ENCODE assay signal across 10 cellular contexts in genomic region chr5:68265822-68266395, GRCh38. TPM values are rescaled to one million over a fixed set of nuclear protein-coding genes. Genes with fewer than 3 reads are reported as not detected.
A peak's percentile ranks its signal among the peaks of the same experiment; 100 is the strongest.
DNase-seq lines count a peak whose midpoint lies in the region; ATAC-seq and TF ChIP-seq lines count a peak whose summit lies in the region.
"Had no signal": no experiment of that assay in that cellular context is flagged by ENCODE, and none has a peak within 500 bp of the region (broad histone marks: within the 10 kb centered on the region; RNA-seq: fewer than 3 reads in every experiment).

No MANE protein-coding gene starts in this region.

- H3K36me3 Mint-ChIP-seq in activated CD4-positive, alpha-beta memory T cell treated with anti-CD3 and anti-CD28 coated beads for 36 hours, result no peaks in the 10 kb centered on the region
- H3K36me3 Mint-ChIP-seq in activated CD4-positive, alpha-beta memory T cell treated with anti-CD3 and anti-CD28 coated beads, Interleukin-2, amount 10 ng/mL, durations not matched to agents 7 days and 5 days (ENCODE audit: low read depth), result peaks cover 2% of the 10 kb centered on the region

- H3K27me3 ChIP-seq in lower lobe of right lung (ENCODE audit: low read depth) (no peaks in the 10 kb centered on the region), thoracic aorta (replicated peaks; ENCODE audit: insufficient read depth) (no peaks in the 10 kb centered on the region)
- H3K27me3 ChIP-seq: neural progenitor cell had no signal

- H3K4me3 ChIP-seq in cardiac fibroblast (replicated peaks in 1 of 2; ENCODE audit: low read depth in 2 of 2, low read length in 2 of 2) (no peak overlapping the region), lower lobe of right lung (no peak overlapping the region), thoracic aorta (peak overlapping the region; percentile 21)
- H3K4me3 ChIP-seq: neural progenitor cell had no signal

- no peaks in the 10 kb centered on the region for H3K9me3 Mint-ChIP-seq in activated CD4-positive, alpha-beta memory T cell treated with anti-CD3 and anti-CD28 coated beads for 36 hours
- H3K9me3 Mint-ChIP-seq in activated CD4-positive, alpha-beta memory T cell treated with anti-CD3 and anti-CD28 coated beads, Interleukin-2, amount 10 ng/mL, durations not matched to agents 7 days and 5 days, result no peaks in the 10 kb centered on the region

- TF ChIP-seq CTCF in cardiac fibroblast (IDR thresholded peaks at IDR 0.05; ENCODE audit: low read depth, low read length) (no peak), lower lobe of right lung (IDR thresholded peaks at IDR 0.05) (no peak), thoracic aorta (IDR thresholded peaks at IDR 0.05) (no peak)

- H3K4me1 ChIP-seq in lower lobe of right lung (peaks cover 96% of the 10 kb centered on the region), thoracic aorta (ENCODE audit: control insufficient read depth in 1 of 2, low read depth in 2 of 2) (peaks cover 80 to 90% of the 10 kb centered on the region in 2 donors)

- intact Hi-C loops in activated CD4-positive, alpha-beta memory T cell treated with anti-CD3 and anti-CD28 coated beads for 36 hours (cut with micrococcal nuclease), result no loop called here
- intact Hi-C loops in lower lobe of right lung (cut with DNase I), result no loop called here

- H3K4me1 Mint-ChIP-seq in activated CD4-positive, alpha-beta memory T cell treated with anti-CD3 and anti-CD28 coated beads for 36 hours (ENCODE audit: low read depth), result peaks cover 78% of the 10 kb centered on the region
- peaks cover 66% of the 10 kb centered on the region for H3K4me1 Mint-ChIP-seq in activated CD4-positive, alpha-beta memory T cell treated with anti-CD3 and anti-CD28 coated beads, Interleukin-2, amount 10 ng/mL, durations not matched to agents 7 days and 5 days

- CTCF ChIA-PET in activated CD4-positive, alpha-beta memory T cell treated with anti-CD3 and anti-CD28 coated beads for 36 hours (lab: Charles Lee), result no interaction called here
- CTCF ChIA-PET in activated CD4-positive, alpha-beta memory T cell treated with anti-CD3 and anti-CD28 coated beads, Interleukin-2, amount 10 ng/mL, durations not matched to agents 7 days and 5 days (lab: Charles Lee), result no interaction called here

- no peak overlapping the region for H3K4me3 Mint-ChIP-seq in activated CD4-positive, alpha-beta memory T cell treated with anti-CD3 and anti-CD28 coated beads for 36 hours
- H3K4me3 Mint-ChIP-seq in activated CD4-positive, alpha-beta memory T cell treated with anti-CD3 and anti-CD28 coated beads, Interleukin-2, amount 10 ng/mL, durations not matched to agents 7 days and 5 days, result no peak overlapping the region
- H3K4me3 Mint-ChIP-seq: neural progenitor cell had no signal

- POLR2A ChIA-PET in activated CD4-positive, alpha-beta memory T cell treated with anti-CD3 and anti-CD28 coated beads for 36 hours (lab: Charles Lee), result no interaction called here
- POLR2A ChIA-PET in activated CD4-positive, alpha-beta memory T cell treated with anti-CD3 and anti-CD28 coated beads, Interleukin-2, amount 10 ng/mL, durations not matched to agents 7 days and 5 days (lab: Charles Lee), result interaction anchor here (1.4 to 8.4 kb wide), 2 partner anchors 10 to 50 kb away, joined by 5 to 50 read pairs; partner anchors contain the start of gene PIK3R1

- peak overlapping the region; percentile 1 for H3K27ac Mint-ChIP-seq in activated CD4-positive, alpha-beta memory T cell treated with anti-CD3 and anti-CD28 coated beads for 36 hours
- H3K27ac Mint-ChIP-seq in activated CD4-positive, alpha-beta memory T cell treated with anti-CD3 and anti-CD28 coated beads, Interleukin-2, amount 10 ng/mL, durations not matched to agents 7 days and 5 days, result no peak overlapping the region
- H3K27ac Mint-ChIP-seq: neural progenitor cell had no signal

- no peak for DNase-seq in activated CD4-positive, alpha-beta memory T cell treated with anti-CD3 and anti-CD28 coated beads for 36 hours
- DNase-seq in activated CD4-positive, alpha-beta memory T cell treated with anti-CD3 and anti-CD28 coated beads, Interleukin-2, amount 10 ng/mL, durations not matched to agents 7 days and 5 days, result no peak
- DNase-seq in cardiac fibroblast (ENCODE audit: low read depth in 2 of 2), result peak; percentile 29 to 63
- no peak for DNase-seq in lower lobe of right lung
- no peak for DNase-seq in thoracic aorta (ENCODE audit: low spot score)
- no peak for DNase-seq in T-helper 9 cell
- no peak for DNase-seq in NCI-H510A treated with DMSO at 0.1 percent for 48 hours (lab: John Stamatoyannopoulos, UW)
- DNase-seq: NCI-H2029 had no signal

- H3K36me3 ChIP-seq in lower lobe of right lung (no peaks in the 10 kb centered on the region), thoracic aorta (no peaks in the 10 kb centered on the region)
- H3K36me3 ChIP-seq: neural progenitor cell had no signal

- H3K27ac ChIP-seq in lower lobe of right lung (peak overlapping the region; percentile 59), thoracic aorta (peak overlapping the region; percentile 75 to 77)
- H3K27ac ChIP-seq: neural progenitor cell had no signal

- no peaks in the 10 kb centered on the region for H3K27me3 Mint-ChIP-seq in activated CD4-positive, alpha-beta memory T cell treated with anti-CD3 and anti-CD28 coated beads for 36 hours
- no peaks in the 10 kb centered on the region for H3K27me3 Mint-ChIP-seq in activated CD4-positive, alpha-beta memory T cell treated with anti-CD3 and anti-CD28 coated beads, Interleukin-2, amount 10 ng/mL, durations not matched to agents 7 days and 5 days

- ATAC-seq in lower lobe of right lung (peak in 1 of 2 donors; percentile 35), thoracic aorta (ENCODE audit: insufficient number of reproducible peaks, low FRiP score, low read depth) (peak; percentile 37), GM19023 (IDR thresholded peaks at IDR 0.05; ENCODE audit: unreplicated experiment) (no peak)

- H3K9me3 ChIP-seq in lower lobe of right lung, result no peaks in the 10 kb centered on the region
- H3K9me3 ChIP-seq in thoracic aorta, result no peaks in the 10 kb centered on the region

RNA-seq across cellular contexts. Expression of gene PIK3R1, which starts 50.4 kb away (rescaled TPM):
- total RNA-seq in activated CD4-positive, alpha-beta memory T cell treated with anti-CD3 and anti-CD28 coated beads for 36 hours, result 10 to 100 TPM; 35.3 to 40.9 TPM
- total RNA-seq in activated CD4-positive, alpha-beta memory T cell treated with anti-CD3 and anti-CD28 coated beads, Interleukin-2, amount 10 ng/mL, durations not matched to agents 7 days and 5 days, result 10 to 100 TPM; 83.1 to 86.4 TPM
- total RNA-seq in lower lobe of right lung, result 122 TPM
- 10 to 100 TPM; 81.8 to 91.5 TPM for total RNA-seq in thoracic aorta

Comparison
In these comparisons a context has a peak if more than half of its experiments do, and no peak if none do; other contexts are left out.
1. DNase-seq: peak in cardiac fibroblast (2 of 2); none in activated CD4-positive, alpha-beta memory T cell treated with anti-CD3 and anti-CD28 coated beads for 36 hours (single experiment), activated CD4-positive, alpha-beta memory T cell treated with anti-CD3 and anti-CD28 coated beads, Interleukin-2, amount 10 ng/mL, durations not matched to agents 7 days and 5 days (single experiment), lower lobe of right lung (single experiment), thoracic aorta (single experiment), T-helper 9 cell (single experiment) and NCI-H510A treated with DMSO at 0.1 percent for 48 hours (single experiment).